ENCODE assay signal across 25 cellular contexts in genomic region chr11:12585861-12586260, GRCh38.
A peak's percentile ranks its signal among the peaks of the same experiment; 100 is the strongest.
DNase-seq lines count a peak whose midpoint lies in the region; ATAC-seq and TF ChIP-seq lines count a peak whose summit lies in the region.
"Had no signal": no experiment of that assay in that cellular context is flagged by ENCODE, and none has a peak within 500 bp of the region (broad histone marks: within the 10 kb centered on the region; RNA-seq: fewer than 3 reads in every experiment).

No MANE protein-coding gene starts in this region.

- no peaks in the 10 kb centered on the region for H3K36me3 ChIP-seq in heart right ventricle
- H3K36me3 ChIP-seq: BE2C, SJCRH30, thoracic aorta, vagina had no signal

- intact Hi-C loops in heart right ventricle (cut with DNase I): loop anchor here in 1 of 10 donors (5.0 to 10.0 kb wide), 2 partner anchors 61 to 281 kb away; no protein-coding TSS in a partner anchor

- peak; percentile 50 for DNase-seq in DMS 273 (lab: John Stamatoyannopoulos, UW; ENCODE audit: unreplicated experiment)
- DNase-seq in M059J (ENCODE audit: low read depth): peak; percentile 18
- DNase-seq in NCI-H69 (lab: John Stamatoyannopoulos, UW): peak; percentile 55
- DNase-seq in heart right ventricle: peak in 1 of 2 donors; percentile 24
- no peak for DNase-seq in anterior cingulate cortex (lab: John Stamatoyannopoulos, UW)
- DNase-seq in activated CD4-positive, alpha-beta T cell treated with anti-CD3 and anti-CD28 coated beads, Interleukin-2, amount 50 U/mL, for 4 hours: no peak
- DNase-seq: activated effector memory CD4-positive, alpha-beta T cell treated with anti-CD3 and anti-CD28 coated beads, Interleukin-2, amount 50 U/mL, for 16 hours; BE2C; DMS79; naive thymus-derived CD8-positive, alpha-beta T cell; NCI-H1417 treated with DMSO at 0.1 percent for 48 hours; NCI-H226; NK-92 treated with Interleukin-12 subunit alpha and Interleukin-12 subunit beta, amount 100 ng/mL, for 24 hours; stimulated activated CD4-positive, alpha-beta T cell treated with anti-CD3 and anti-CD28 coated beads, Interleukin-12 subunit alpha, Interleukin-12 subunit beta, amount 100 ng/mL, for 4 hours; stimulated activated CD4-positive, alpha-beta T cell treated with anti-CD3 and anti-CD28 coated beads, Interleukin-4, amount 100 ng/mL, for 24 hours; stimulated activated naive B cell treated with anti-CD40 and anti-IgM and Interleukin-4, amounts not matched to agents 10 μg/mL and 1 μg/mL and 100 μg/mL, for 72 hours; T-helper 1 cell had no signal

- peaks cover 0 to 26% (median 15%) of the 10 kb centered on the region in 9 donors for H3K4me1 ChIP-seq in heart right ventricle
- H3K4me1 ChIP-seq: BE2C had no signal

- H3K27ac ChIP-seq in heart right ventricle: no peak overlapping the region
- H3K27ac ChIP-seq: body of pancreas, epithelial cell of prostate, SJCRH30, thoracic aorta, vagina had no signal

- no peak for TF ChIP-seq CTCF in heart right ventricle (IDR thresholded peaks at IDR 0.05)

- no peak overlapping the region for H3K4me3 ChIP-seq in heart right ventricle
- H3K4me3 ChIP-seq: body of pancreas, SJCRH30, thoracic aorta, vagina had no signal

- no peaks in the 10 kb centered on the region for H3K27me3 ChIP-seq in heart right ventricle
- H3K27me3 ChIP-seq: BE2C, body of pancreas, SJCRH30, vagina had no signal

- H3K9me3 ChIP-seq in heart right ventricle: no peaks in the 10 kb centered on the region
- H3K9me3 ChIP-seq: BE2C, body of pancreas, SJCRH30, thoracic aorta, vagina had no signal

- ATAC-seq in heart right ventricle: peak in 7 of 8 donors; percentile 29 to 83 (median 73)
- ATAC-seq in HG02623 (IDR thresholded peaks at IDR 0.05; ENCODE audit: unreplicated experiment): no peak
- no peak for ATAC-seq in GM19452 (IDR thresholded peaks at IDR 0.05; ENCODE audit: unreplicated experiment)
- ATAC-seq: activated CD4-positive, CD25-positive, alpha-beta regulatory T cell treated with anti-CD3 and anti-CD28 coated beads, Interleukin-2, amount 50 U/mL, for 24 hours; body of pancreas; naive thymus-derived CD8-positive, alpha-beta T cell; stimulated activated naive B cell treated with anti-CD40 and anti-IgM and Interleukin-4, amounts not matched to agents 10 μg/mL and 1 μg/mL and 100 μg/mL, for 72 hours had no signal

- 24 to 25% methylated on average over 3 of the region's 3 CpGs for WGBS in heart right ventricle, 2 donors

Comparison
In these comparisons a context has a peak if more than half of its experiments do, and no peak if none do; other contexts are left out.
1. DNase-seq: peak in DMS 273 (single experiment), M059J (single experiment) and NCI-H69 (single experiment); none in anterior cingulate cortex (0 of 58) and activated CD4-positive, alpha-beta T cell treated with anti-CD3 and anti-CD28 coated beads, Interleukin-2, amount 50 U/mL, for 4 hours (0 of 2).
2. ATAC-seq: peak in heart right ventricle (7 of 8); none in HG02623 (single experiment) and GM19452 (single experiment).